Comparison of ENCODE assay signal across 7 cellular contexts in the genomic region with DNA sequence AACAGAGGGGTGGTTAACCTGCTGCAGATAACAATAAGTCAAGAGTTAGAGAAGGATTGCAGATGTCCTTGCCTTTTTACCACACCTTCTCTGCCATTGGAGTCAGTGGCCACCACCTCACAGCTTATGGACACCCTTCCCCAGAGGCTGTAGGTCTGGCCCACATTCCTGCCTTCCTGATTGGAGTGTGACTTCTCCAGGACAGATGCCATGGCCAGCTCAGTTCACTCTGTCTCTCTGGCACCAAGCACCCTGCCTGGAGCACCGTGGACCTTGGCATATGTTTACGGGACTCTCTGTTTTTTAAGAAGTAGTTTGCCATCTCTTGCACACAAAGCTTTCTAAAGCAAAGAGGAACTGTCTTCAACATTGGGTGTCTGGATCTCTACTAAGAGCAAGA.
DNase-seq lines count a peak whose midpoint lies in the region; ATAC-seq and TF ChIP-seq lines count a peak whose summit lies in the region.
"Not testable (repeated sequence)": the region's sequence is repeated elsewhere in the genome, so short reads cannot be mapped to it uniquely, and the experiment has no call there.

No MANE protein-coding gene starts in this region.

- H3K9me2 ChIP-seq in OCI-LY1 (ENCODE audit: low read depth, low read length), result not testable (repeated sequence)

- H3K4me3 ChIP-seq in OCI-LY1 (ENCODE audit: low read depth, low read length, poor library complexity, severe bottlenecking); heart right ventricle; neutrophil (ENCODE audit: low read depth in 1 of 2, low read length in 1 of 2); gastrocnemius medialis: not testable (repeated sequence)

- not testable (repeated sequence) for H3K27me3 ChIP-seq in OCI-LY1 (ENCODE audit: insufficient read depth, low read length); heart right ventricle; neutrophil; gastrocnemius medialis

- peak; percentile 63 for ATAC-seq in Right ventricle myocardium superior (ENCODE audit: poor library complexity)
- peak in 5 of 8 donors; percentile 35 to 78 (median 41) for ATAC-seq in heart right ventricle
- peak; percentile 60 for ATAC-seq in left ventricle myocardium superior
- ATAC-seq in left lobe of liver, result peak; percentile 42
- peak; percentile 13 to 64 for ATAC-seq in gastrocnemius medialis

- H3K9ac ChIP-seq in OCI-LY1 (ENCODE audit: low read length), result not testable (repeated sequence)

- intact Hi-C loops in Right ventricle myocardium superior (cut with DNase I); heart right ventricle (cut with DNase I); left ventricle myocardium superior (cut with micrococcal nuclease); gastrocnemius medialis (cut with DNase I; ENCODE audit: low total_unique reads): not testable (repeated sequence)

- not testable (repeated sequence) for TF ChIP-seq CTCF in OCI-LY1 (IDR thresholded peaks at IDR 0.05; ENCODE audit: low read length); heart right ventricle (IDR thresholded peaks at IDR 0.05); neutrophil (IDR thresholded peaks at IDR 0.05); gastrocnemius medialis (IDR thresholded peaks at IDR 0.05 in 4 of 5, conservative IDR thresholded peaks at IDR 0.05 in 1 of 5)

- H2AFZ ChIP-seq in OCI-LY1 (ENCODE audit: low read length), result not testable (repeated sequence)

- not testable (repeated sequence) for H3K4me2 ChIP-seq in OCI-LY1 (ENCODE audit: low read length)

- not testable (repeated sequence) for H3K79me2 ChIP-seq in OCI-LY1 (ENCODE audit: insufficient read depth, low read length)

- in situ Hi-C loops in gastrocnemius medialis (cut with MboI; ENCODE audit: low sequenced_read_pairs in 4 of 4), result not testable (repeated sequence)

- not testable (repeated sequence) for H3F3A ChIP-seq in OCI-LY1 (ENCODE audit: insufficient read depth, low read length)

- not testable (repeated sequence) for TF ChIP-seq POLR2A in gastrocnemius medialis (IDR thresholded peaks at IDR 0.05)

- H4K20me1 ChIP-seq in OCI-LY1 (ENCODE audit: insufficient read depth, low read length), result not testable (repeated sequence)

- H3K27ac ChIP-seq in OCI-LY1 (ENCODE audit: low read depth, low read length, poor library complexity, severe bottlenecking) (peak overlapping the region; percentile 63), neutrophil (peak overlapping the region; percentile 55)
- H3K27ac ChIP-seq in heart right ventricle, gastrocnemius medialis: not testable (repeated sequence)

- not testable (repeated sequence) for H3K36me3 ChIP-seq in OCI-LY1 (ENCODE audit: insufficient read depth, low read length); heart right ventricle; neutrophil; gastrocnemius medialis

- not testable (repeated sequence) for DNase-seq in Right ventricle myocardium superior; heart right ventricle; left ventricle myocardium superior; left lobe of liver (ENCODE audit: low spot score); gastrocnemius medialis

- no CpG with 5 or more reads among the region's 2 CpGs for WGBS in heart right ventricle, 2 donors

- not testable (repeated sequence) for H3K9me3 ChIP-seq in OCI-LY1 (ENCODE audit: low read length); heart right ventricle; neutrophil; gastrocnemius medialis

- peaks cover 45% of the 10 kb centered on the region for H3K4me1 ChIP-seq in OCI-LY1 (ENCODE audit: insufficient read depth, low read length, severe bottlenecking)
- H3K4me1 ChIP-seq in heart right ventricle; neutrophil (ENCODE audit: control insufficient read depth in 1 of 2, insufficient read depth in 1 of 2, low read depth in 1 of 2, low read length in 1 of 2); gastrocnemius medialis: not testable (repeated sequence)
